ENCODE assay signal across 1 cellular context in genomic region chrX:68462197-68462596, GRCh38.
TF ChIP-seq lines count a peak whose summit lies in the region.

No MANE protein-coding gene starts in this region.

TF ChIP-seq in IMR-90, 13 proteins besides CTCF, POLR2A, EP300 and RAD21:
- no peak for TF ChIP-seq CHD1 (IDR thresholded peaks at IDR 0.05; ENCODE audit: low read depth, low read length)
- no peak for TF ChIP-seq FOS (IDR thresholded peaks at IDR 0.05; ENCODE audit: low read depth, low read length)
- no peak for TF ChIP-seq MAZ (IDR thresholded peaks at IDR 0.05; ENCODE audit: borderline replicate concordance, low read depth, low read length)
- TF ChIP-seq RCOR1 (IDR thresholded peaks at IDR 0.05; ENCODE audit: insufficient replicate concordance, low read length), result no peak
- no peak for TF ChIP-seq SMC3 (IDR thresholded peaks at IDR 0.05; ENCODE audit: low read depth, low read length)
- TF ChIP-seq USF2 (IDR thresholded peaks at IDR 0.05; ENCODE audit: low read depth, low read length), result no peak
- TF ChIP-seq RFX5 (IDR thresholded peaks at IDR 0.05; ENCODE audit: low read depth, low read length), result no peak
- TF ChIP-seq MXI1 (IDR thresholded peaks at IDR 0.05; ENCODE audit: borderline replicate concordance, low read depth, low read length), result no peak
- no peak for TF ChIP-seq CEBPB (IDR thresholded peaks at IDR 0.05; ENCODE audit: low read depth, low read length)
- no peak for TF ChIP-seq MAFK (IDR thresholded peaks at IDR 0.05; ENCODE audit: low read depth, low read length)
- no peak for TF ChIP-seq BHLHE40 (IDR thresholded peaks at IDR 0.05; ENCODE audit: low read depth, low read length)
- TF ChIP-seq ELK1 (IDR thresholded peaks at IDR 0.05; ENCODE audit: borderline replicate concordance, low read depth, low read length), result no peak
- no peak for TF ChIP-seq NFE2L2 (IDR thresholded peaks at IDR 0.05; ENCODE audit: low read depth, low read length)
